1 cellular context compared by ENCODE assay signal in the genomic region with DNA sequence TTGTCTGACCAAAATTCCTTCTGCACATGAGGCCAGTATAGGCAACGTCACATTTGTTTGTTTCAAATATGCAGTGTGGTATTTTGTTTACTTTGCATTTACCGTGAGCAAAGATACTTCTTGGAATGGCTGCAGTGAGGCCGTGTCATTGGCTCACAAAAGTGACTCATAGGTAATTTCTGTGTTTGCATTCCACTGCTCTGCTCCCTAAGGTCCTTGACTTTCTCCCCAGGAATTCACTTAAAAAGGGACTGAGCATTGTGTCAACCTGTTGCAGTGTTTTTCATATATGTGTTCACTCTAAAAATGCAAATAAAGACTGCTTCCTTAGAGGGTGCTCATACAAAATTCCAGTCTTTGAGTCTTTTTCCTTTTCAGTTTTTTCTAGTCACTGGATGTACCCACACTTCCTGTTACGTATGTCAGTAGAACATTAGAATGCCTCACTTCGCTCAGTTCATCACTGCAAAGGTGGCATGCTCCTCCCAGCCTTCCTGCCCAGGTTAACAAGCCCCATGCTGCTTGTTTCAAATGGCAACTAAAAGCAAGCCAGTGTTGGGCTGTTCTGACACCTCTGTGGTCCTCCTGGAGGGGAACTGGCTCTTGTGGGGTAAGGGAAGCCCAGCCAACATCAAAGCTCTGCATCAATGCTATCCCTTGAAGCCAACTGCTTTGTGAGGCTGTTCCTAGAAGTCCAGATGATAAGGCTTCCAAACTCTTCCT.
TF ChIP-seq lines count a peak whose summit lies in the region.

No MANE protein-coding gene starts in this region.

TF ChIP-seq in HepG2, 621 proteins besides CTCF, POLR2A, EP300 and RAD21 (continued from another document and continues in another):
- TF ChIP-seq, protein P1, sequence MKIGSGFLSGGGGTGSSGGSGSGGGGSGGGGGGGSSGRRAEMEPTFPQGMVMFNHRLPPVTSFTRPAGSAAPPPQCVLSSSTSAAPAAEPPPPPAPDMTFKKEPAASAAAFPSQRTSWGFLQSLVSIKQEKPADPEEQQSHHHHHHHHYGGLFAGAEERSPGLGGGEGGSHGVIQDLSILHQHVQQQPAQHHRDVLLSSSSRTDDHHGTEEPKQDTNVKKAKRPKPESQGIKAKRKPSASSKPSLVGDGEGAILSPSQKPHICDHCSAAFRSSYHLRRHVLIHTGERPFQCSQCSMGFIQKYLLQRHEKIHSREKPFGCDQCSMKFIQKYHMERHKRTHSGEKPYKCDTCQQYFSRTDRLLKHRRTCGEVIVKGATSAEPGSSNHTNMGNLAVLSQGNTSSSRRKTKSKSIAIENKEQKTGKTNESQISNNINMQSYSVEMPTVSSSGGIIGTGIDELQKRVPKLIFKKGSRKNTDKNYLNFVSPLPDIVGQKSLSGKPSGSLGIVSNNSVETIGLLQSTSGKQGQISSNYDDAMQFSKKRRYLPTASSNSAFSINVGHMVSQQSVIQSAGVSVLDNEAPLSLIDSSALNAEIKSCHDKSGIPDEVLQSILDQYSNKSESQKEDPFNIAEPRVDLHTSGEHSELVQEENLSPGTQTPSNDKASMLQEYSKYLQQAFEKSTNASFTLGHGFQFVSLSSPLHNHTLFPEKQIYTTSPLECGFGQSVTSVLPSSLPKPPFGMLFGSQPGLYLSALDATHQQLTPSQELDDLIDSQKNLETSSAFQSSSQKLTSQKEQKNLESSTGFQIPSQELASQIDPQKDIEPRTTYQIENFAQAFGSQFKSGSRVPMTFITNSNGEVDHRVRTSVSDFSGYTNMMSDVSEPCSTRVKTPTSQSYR (CRISPR knock-in tag; IDR thresholded peaks at IDR 0.05; ENCODE audit: borderline replicate concordance) = no peak
- peak; percentile 78 for TF ChIP-seq FOXK1 (CRISPR knock-in tag; IDR thresholded peaks at IDR 0.05; ENCODE audit: borderline replicate concordance, low read depth)
- peak; percentile 75; the same call in 1 of the 2 replicates for TF ChIP-seq CHD4 (IDR thresholded peaks at IDR 0.05; ENCODE audit: borderline replicate concordance, low read length)
- no peak for TF ChIP-seq IKZF1 (IDR thresholded peaks at IDR 0.05)
- peak; percentile 79; the same call in 1 of the 2 replicates for TF ChIP-seq ZSCAN31 (CRISPR knock-in tag; IDR thresholded peaks at IDR 0.05; ENCODE audit: low read depth)
- TF ChIP-seq FIP1L1 (IDR thresholded peaks at IDR 0.05; ENCODE audit: borderline replicate concordance, insufficient read depth, low read depth, low read length) = no peak
- TF ChIP-seq, protein P2, sequence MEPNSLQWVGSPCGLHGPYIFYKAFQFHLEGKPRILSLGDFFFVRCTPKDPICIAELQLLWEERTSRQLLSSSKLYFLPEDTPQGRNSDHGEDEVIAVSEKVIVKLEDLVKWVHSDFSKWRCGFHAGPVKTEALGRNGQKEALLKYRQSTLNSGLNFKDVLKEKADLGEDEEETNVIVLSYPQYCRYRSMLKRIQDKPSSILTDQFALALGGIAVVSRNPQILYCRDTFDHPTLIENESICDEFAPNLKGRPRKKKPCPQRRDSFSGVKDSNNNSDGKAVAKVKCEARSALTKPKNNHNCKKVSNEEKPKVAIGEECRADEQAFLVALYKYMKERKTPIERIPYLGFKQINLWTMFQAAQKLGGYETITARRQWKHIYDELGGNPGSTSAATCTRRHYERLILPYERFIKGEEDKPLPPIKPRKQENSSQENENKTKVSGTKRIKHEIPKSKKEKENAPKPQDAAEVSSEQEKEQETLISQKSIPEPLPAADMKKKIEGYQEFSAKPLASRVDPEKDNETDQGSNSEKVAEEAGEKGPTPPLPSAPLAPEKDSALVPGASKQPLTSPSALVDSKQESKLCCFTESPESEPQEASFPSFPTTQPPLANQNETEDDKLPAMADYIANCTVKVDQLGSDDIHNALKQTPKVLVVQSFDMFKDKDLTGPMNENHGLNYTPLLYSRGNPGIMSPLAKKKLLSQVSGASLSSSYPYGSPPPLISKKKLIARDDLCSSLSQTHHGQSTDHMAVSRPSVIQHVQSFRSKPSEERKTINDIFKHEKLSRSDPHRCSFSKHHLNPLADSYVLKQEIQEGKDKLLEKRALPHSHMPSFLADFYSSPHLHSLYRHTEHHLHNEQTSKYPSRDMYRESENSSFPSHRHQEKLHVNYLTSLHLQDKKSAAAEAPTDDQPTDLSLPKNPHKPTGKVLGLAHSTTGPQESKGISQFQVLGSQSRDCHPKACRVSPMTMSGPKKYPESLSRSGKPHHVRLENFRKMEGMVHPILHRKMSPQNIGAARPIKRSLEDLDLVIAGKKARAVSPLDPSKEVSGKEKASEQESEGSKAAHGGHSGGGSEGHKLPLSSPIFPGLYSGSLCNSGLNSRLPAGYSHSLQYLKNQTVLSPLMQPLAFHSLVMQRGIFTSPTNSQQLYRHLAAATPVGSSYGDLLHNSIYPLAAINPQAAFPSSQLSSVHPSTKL (CRISPR knock-in tag; IDR thresholded peaks at IDR 0.05) = peak; percentile 97
- TF ChIP-seq, protein P3, sequence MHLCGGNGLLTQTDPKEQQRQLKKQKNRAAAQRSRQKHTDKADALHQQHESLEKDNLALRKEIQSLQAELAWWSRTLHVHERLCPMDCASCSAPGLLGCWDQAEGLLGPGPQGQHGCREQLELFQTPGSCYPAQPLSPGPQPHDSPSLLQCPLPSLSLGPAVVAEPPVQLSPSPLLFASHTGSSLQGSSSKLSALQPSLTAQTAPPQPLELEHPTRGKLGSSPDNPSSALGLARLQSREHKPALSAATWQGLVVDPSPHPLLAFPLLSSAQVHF (CRISPR knock-in tag; IDR thresholded peaks at IDR 0.05) = no peak
- TF ChIP-seq, protein P4, sequence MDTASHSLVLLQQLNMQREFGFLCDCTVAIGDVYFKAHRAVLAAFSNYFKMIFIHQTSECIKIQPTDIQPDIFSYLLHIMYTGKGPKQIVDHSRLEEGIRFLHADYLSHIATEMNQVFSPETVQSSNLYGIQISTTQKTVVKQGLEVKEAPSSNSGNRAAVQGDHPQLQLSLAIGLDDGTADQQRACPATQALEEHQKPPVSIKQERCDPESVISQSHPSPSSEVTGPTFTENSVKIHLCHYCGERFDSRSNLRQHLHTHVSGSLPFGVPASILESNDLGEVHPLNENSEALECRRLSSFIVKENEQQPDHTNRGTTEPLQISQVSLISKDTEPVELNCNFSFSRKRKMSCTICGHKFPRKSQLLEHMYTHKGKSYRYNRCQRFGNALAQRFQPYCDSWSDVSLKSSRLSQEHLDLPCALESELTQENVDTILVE (CRISPR knock-in tag; IDR thresholded peaks at IDR 0.05) = peak; percentile 64
- TF ChIP-seq GTF2F1 (IDR thresholded peaks at IDR 0.05; ENCODE audit: low read length) = no peak
- 0 out of 2 replicates have a peak, but pooled peaks have one; percentile 34 for TF ChIP-seq ZNF205 (CRISPR knock-in tag; IDR thresholded peaks at IDR 0.05)
- TF ChIP-seq YEATS4 (CRISPR knock-in tag; IDR thresholded peaks at IDR 0.05; ENCODE audit: borderline replicate concordance) = peak; percentile 71; the same call in 1 of the 2 replicates
- TF ChIP-seq GABPA (IDR thresholded peaks at IDR 0.05; ENCODE audit: low read depth, low read length) = no peak
- TF ChIP-seq GABPA (CRISPR knock-in tag; IDR thresholded peaks at IDR 0.05; ENCODE audit: low read depth) = peak; percentile 69
- TF ChIP-seq CEBPB (IDR thresholded peaks at IDR 0.05; ENCODE audit: borderline replicate concordance, low read depth, low read length) = peak; percentile 49; the same call in 1 of the 2 replicates
- TF ChIP-seq ZNF333 (CRISPR knock-in tag; IDR thresholded peaks at IDR 0.05; ENCODE audit: borderline replicate concordance) = no peak
- 0 out of 2 replicates have a peak, but pooled peaks have one; percentile 75 for TF ChIP-seq ELF4 (CRISPR knock-in tag; IDR thresholded peaks at IDR 0.05; ENCODE audit: borderline replicate concordance)
- no peak for TF ChIP-seq SMARCC2 (IDR thresholded peaks at IDR 0.05)
- TF ChIP-seq, protein P5, sequence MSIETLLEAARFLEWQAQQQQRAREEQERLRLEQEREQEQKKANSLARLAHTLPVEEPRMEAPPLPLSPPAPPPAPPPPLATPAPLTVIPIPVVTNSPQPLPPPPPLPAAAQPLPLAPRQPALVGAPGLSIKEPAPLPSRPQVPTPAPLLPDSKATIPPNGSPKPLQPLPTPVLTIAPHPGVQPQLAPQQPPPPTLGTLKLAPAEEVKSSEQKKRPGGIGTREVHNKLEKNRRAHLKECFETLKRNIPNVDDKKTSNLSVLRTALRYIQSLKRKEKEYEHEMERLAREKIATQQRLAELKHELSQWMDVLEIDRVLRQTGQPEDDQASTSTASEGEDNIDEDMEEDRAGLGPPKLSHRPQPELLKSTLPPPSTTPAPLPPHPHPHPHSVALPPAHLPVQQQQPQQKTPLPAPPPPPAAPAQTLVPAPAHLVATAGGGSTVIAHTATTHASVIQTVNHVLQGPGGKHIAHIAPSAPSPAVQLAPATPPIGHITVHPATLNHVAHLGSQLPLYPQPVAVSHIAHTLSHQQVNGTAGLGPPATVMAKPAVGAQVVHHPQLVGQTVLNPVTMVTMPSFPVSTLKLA (IDR thresholded peaks at IDR 0.05) = peak; percentile 74
- TF ChIP-seq, protein P6, sequence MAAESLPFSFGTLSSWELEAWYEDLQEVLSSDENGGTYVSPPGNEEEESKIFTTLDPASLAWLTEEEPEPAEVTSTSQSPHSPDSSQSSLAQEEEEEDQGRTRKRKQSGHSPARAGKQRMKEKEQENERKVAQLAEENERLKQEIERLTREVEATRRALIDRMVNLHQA (CRISPR knock-in tag; IDR thresholded peaks at IDR 0.05) = no peak
- TF ChIP-seq ZNF10 (CRISPR knock-in tag; IDR thresholded peaks at IDR 0.05; ENCODE audit: borderline replicate concordance, low read depth) = no peak
- peak; percentile 14; the same call in 1 of the 2 replicates for TF ChIP-seq KDM1A (CRISPR knock-in tag; IDR thresholded peaks at IDR 0.05)
- TF ChIP-seq, protein P7, sequence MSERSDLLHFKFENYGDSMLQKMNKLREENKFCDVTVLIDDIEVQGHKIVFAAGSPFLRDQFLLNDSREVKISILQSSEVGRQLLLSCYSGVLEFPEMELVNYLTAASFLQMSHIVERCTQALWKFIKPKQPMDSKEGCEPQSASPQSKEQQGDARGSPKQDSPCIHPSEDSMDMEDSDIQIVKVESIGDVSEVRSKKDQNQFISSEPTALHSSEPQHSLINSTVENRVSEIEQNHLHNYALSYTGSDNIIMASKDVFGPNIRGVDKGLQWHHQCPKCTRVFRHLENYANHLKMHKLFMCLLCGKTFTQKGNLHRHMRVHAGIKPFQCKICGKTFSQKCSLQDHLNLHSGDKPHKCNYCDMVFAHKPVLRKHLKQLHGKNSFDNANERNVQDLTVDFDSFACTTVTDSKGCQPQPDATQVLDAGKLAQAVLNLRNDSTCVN (CRISPR knock-in tag; IDR thresholded peaks at IDR 0.05; ENCODE audit: borderline replicate concordance) = no peak; the same call in 1 of the 2 replicates
- no peak for TF ChIP-seq U2AF1 (optimal IDR thresholded peaks at IDR 0.05; ENCODE audit: low read depth, low read length)
- TF ChIP-seq NR2F2 (IDR thresholded peaks at IDR 0.05; ENCODE audit: borderline replicate concordance, low read depth) = peak; percentile 27; the same call in 1 of the 2 replicates
- peak; percentile 19; the same call in 1 of the 2 replicates for TF ChIP-seq CCDC6 (CRISPR knock-in tag; IDR thresholded peaks at IDR 0.05)
- no peak for TF ChIP-seq PAWR (CRISPR knock-in tag; IDR thresholded peaks at IDR 0.05; ENCODE audit: borderline replicate concordance)
- TF ChIP-seq ZNF326 (CRISPR knock-in tag; IDR thresholded peaks at IDR 0.05; ENCODE audit: borderline replicate concordance) = no peak
- TF ChIP-seq AKAP8 (CRISPR knock-in tag; IDR thresholded peaks at IDR 0.05) = no peak
- peak; percentile 75; the same call in 1 of the 2 replicates for TF ChIP-seq SMYD3 (CRISPR knock-in tag; IDR thresholded peaks at IDR 0.05)
- no peak for TF ChIP-seq ZSCAN30 (CRISPR knock-in tag; IDR thresholded peaks at IDR 0.05)
- TF ChIP-seq HCFC1 (IDR thresholded peaks at IDR 0.05; ENCODE audit: low read depth, low read length) = no peak
- peak; percentile 45; the same call in 1 of the 2 replicates for TF ChIP-seq ZNF749 (CRISPR knock-in tag; IDR thresholded peaks at IDR 0.05; ENCODE audit: borderline replicate concordance)
- TF ChIP-seq ARID2 (CRISPR knock-in tag; IDR thresholded peaks at IDR 0.05; ENCODE audit: borderline replicate concordance) = 0 out of 2 replicates have a peak, but pooled peaks have one; percentile 60
- no peak for TF ChIP-seq ZSCAN20 (CRISPR knock-in tag; IDR thresholded peaks at IDR 0.05; ENCODE audit: borderline replicate concordance)
- no peak for TF ChIP-seq MTF1 (CRISPR knock-in tag; IDR thresholded peaks at IDR 0.05)
- TF ChIP-seq ZNF816 (CRISPR knock-in tag; IDR thresholded peaks at IDR 0.05; ENCODE audit: borderline replicate concordance) = no peak
- TF ChIP-seq ZFP36L2 (CRISPR knock-in tag; IDR thresholded peaks at IDR 0.05) = no peak
- no peak for TF ChIP-seq HNRNPLL (IDR thresholded peaks at IDR 0.05; ENCODE audit: low read depth, low read length, poor library complexity, severe bottlenecking)
- TF ChIP-seq, protein P8, sequence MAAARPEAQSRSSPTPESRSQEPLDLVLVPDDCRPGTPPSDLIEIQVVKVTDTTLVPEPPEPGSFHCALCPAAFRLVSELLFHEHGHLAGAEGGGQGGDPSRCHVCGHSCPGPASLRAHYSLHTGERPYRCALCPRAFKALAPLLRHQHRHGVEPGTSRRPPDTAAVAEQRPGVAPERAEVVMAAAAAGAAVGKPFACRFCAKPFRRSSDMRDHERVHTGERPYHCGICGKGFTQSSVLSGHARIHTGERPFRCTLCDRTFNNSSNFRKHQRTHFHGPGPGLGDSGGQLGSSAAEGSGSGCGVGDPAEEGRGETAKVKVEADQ (CRISPR knock-in tag; IDR thresholded peaks at IDR 0.05; ENCODE audit: borderline replicate concordance) = no peak
- TF ChIP-seq ZNF790 (CRISPR knock-in tag; IDR thresholded peaks at IDR 0.05; ENCODE audit: borderline replicate concordance) = no peak
- TF ChIP-seq ZNF652 (CRISPR knock-in tag; IDR thresholded peaks at IDR 0.05; ENCODE audit: borderline replicate concordance, low read depth) = no peak
- TF ChIP-seq, protein P9, sequence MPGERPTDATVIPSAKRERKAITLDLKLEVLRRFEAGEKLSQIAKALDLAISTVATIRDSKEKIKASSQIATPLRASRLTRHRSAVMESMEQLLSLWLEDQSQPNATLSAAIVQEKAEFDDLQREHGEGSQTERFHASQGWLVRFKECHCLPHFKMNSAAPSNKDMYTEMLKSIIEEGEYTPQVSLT (CRISPR knock-in tag; IDR thresholded peaks at IDR 0.05; ENCODE audit: borderline replicate concordance, low read depth) = 0 out of 2 replicates have a peak, but pooled peaks have one; percentile 49
- no peak for TF ChIP-seq KAT2B (IDR thresholded peaks at IDR 0.05; ENCODE audit: borderline replicate concordance, low read depth, low read length)
- no peak for TF ChIP-seq BRCA1 (CRISPR knock-in tag; IDR thresholded peaks at IDR 0.05)
- 0 out of 2 replicates have a peak, but pooled peaks have one; percentile 37 for TF ChIP-seq ESRRA (CRISPR knock-in tag; IDR thresholded peaks at IDR 0.05; ENCODE audit: low read depth)
- TF ChIP-seq ATF1 (CRISPR knock-in tag; IDR thresholded peaks at IDR 0.05) = peak; percentile 60
- no peak for TF ChIP-seq ZFP62 (CRISPR knock-in tag; IDR thresholded peaks at IDR 0.05)
- TF ChIP-seq, protein P10, sequence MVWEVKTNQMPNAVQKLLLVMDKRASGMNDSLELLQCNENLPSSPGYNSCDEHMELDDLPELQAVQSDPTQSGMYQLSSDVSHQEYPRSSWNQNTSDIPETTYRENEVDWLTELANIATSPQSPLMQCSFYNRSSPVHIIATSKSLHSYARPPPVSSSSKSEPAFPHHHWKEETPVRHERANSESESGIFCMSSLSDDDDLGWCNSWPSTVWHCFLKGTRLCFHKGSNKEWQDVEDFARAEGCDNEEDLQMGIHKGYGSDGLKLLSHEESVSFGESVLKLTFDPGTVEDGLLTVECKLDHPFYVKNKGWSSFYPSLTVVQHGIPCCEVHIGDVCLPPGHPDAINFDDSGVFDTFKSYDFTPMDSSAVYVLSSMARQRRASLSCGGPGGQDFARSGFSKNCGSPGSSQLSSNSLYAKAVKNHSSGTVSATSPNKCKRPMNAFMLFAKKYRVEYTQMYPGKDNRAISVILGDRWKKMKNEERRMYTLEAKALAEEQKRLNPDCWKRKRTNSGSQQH (CRISPR knock-in tag; IDR thresholded peaks at IDR 0.05; ENCODE audit: low read depth) = 0 out of 2 replicates have a peak, but pooled peaks have one; percentile 12
- no peak for TF ChIP-seq RNF2 (conservative IDR thresholded peaks at IDR 0.05; ENCODE audit: low read depth)
